Comparison of ENCODE assay signal across 32 cellular contexts in the genomic region with DNA sequence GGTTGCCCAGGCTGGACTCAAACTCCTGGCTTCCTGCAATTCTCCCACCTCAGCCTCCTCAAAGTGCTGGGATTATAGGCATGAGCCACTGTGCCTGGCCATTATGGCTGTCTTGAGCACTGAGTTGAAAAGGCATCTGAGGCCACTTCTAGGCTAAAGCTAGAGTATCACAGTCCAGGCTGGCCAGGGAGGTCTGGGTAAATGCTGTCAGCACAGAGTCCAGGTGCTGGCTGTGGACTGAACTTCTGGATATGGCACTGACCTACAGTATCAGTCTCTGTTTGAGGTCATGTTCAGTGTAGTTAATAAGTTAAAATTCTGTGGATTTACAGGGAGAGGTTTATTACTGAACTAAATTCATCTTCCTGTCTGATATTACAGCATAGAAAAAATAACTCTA.
"Had no signal": no experiment of that assay in that cellular context is flagged by ENCODE, and none has a peak within 500 bp of the region (broad histone marks: within the 10 kb centered on the region; RNA-seq: fewer than 3 reads in every experiment).

No MANE protein-coding gene starts in this region.

- DNase-seq: activated B cell treated with CpG ODN at 0.5 μM for 24 hours; activated CD4-positive, alpha-beta memory T cell treated with anti-CD3 and anti-CD28 coated beads for 36 hours; activated CD4-positive, alpha-beta T cell treated with anti-CD3 and anti-CD28 coated beads for 4 hours; activated CD4-positive, alpha-beta T cell treated with anti-CD3 and anti-CD28 coated beads, Interleukin-2, amount 10 ng/mL, durations not matched to agents 24 days and 14 days; activated CD4-positive, alpha-beta T cell treated with anti-CD3 and anti-CD28 coated beads, Interleukin-2, amount 50 U/mL, for 1 hour; activated CD4-positive, alpha-beta T cell treated with anti-CD3 and anti-CD28 coated beads, Interleukin-2, amount 50 U/mL, for 4 hours; activated CD4-positive, CD25-positive, alpha-beta regulatory T cell treated with anti-CD3 and anti-CD28 coated beads, Interleukin-2, amount 50 U/mL, for 72 hours; activated CD8-positive, alpha-beta memory T cell treated with anti-CD3 and anti-CD28 coated beads, Interleukin-2, amount 50 U/mL, for 4 hours; activated CD8-positive, alpha-beta T cell treated with anti-CD3 and anti-CD28 coated beads for 36 hours; activated effector memory CD4-positive, alpha-beta T cell treated with anti-CD3 and anti-CD28 coated beads, Interleukin-2, amount 50 U/mL, for 16 hours; activated gamma-delta T cell treated with Interleukin-2 at 50 U/mL for 16 hours; activated naive CD4-positive, alpha-beta T cell; activated naive CD4-positive, alpha-beta T cell treated with anti-CD3 and anti-CD28 coated beads for 36 hours; activated naive CD4-positive, alpha-beta T cell treated with anti-CD3 and anti-CD28 coated beads, Interleukin-2, amount 50 U/mL, for 16 hours; activated naive CD8-positive, alpha-beta T cell treated with anti-CD3 and anti-CD28 coated beads for 36 hours; activated T-cell treated with anti-CD3 and anti-CD28 coated beads for 4 hours; activated T-cell treated with anti-CD3 and anti-CD28 coated beads, Interleukin-2, amount 50 U/mL, for 1 hour; activated T-cell treated with anti-CD3 and anti-CD28 coated beads, Interleukin-2, amount 50 U/mL, for 4 hours; activated T-cell treated with anti-CD3 and anti-CD28 coated beads, Interleukin-2, amount 50 U/mL, for 72 hours; adrenal gland; amniotic stem cell; aorta; body of pancreas; brain microvascular endothelial cell; central memory CD4-positive, alpha-beta T cell; T-helper 1 cell; T-helper 2 cell; T-helper 9 cell had no signal

- H3K27ac ChIP-seq: adrenal gland, body of pancreas, brain microvascular endothelial cell, breast epithelium, VCaP had no signal

- H3K36me3 ChIP-seq: adrenal gland, brain microvascular endothelial cell, breast epithelium had no signal

- H3K4me1 ChIP-seq: adrenal gland, body of pancreas, breast epithelium had no signal

- H3K4me3 ChIP-seq: adrenal gland, body of pancreas, breast epithelium had no signal

- H3K27me3 ChIP-seq: adrenal gland, body of pancreas, brain microvascular endothelial cell, breast epithelium had no signal

- H3K9me3 ChIP-seq: body of pancreas, breast epithelium had no signal

- ATAC-seq: activated CD8-positive, alpha-beta T cell treated with anti-CD3 and anti-CD28 coated beads for 36 hours; activated naive CD4-positive, alpha-beta T cell treated with anti-CD3 and anti-CD28 coated beads, Interleukin-2, amount 50 U/mL, for 72 hours; activated T-cell treated with anti-CD3 and anti-CD28 coated beads, Interleukin-2, amount 50 U/mL, for 4 hours; activated T-cell treated with anti-CD3 and anti-CD28 coated beads, Interleukin-2, amount 50 U/mL, for 72 hours; activated T-helper 17 cell treated with anti-CD3 and anti-CD28 coated beads, Interleukin-2, amount 50 U/mL, for 72 hours; body of pancreas had no signal
